8 cellular contexts compared by ENCODE assay signal in genomic region chr6:53979468-53980067, GRCh38.
A peak's percentile ranks its signal among the peaks of the same experiment; 100 is the strongest.
DNase-seq lines count a peak whose midpoint lies in the region; ATAC-seq, FAIRE-seq and TF ChIP-seq lines count a peak whose summit lies in the region.

No MANE protein-coding gene starts in this region.

- H3K4me1 ChIP-seq in RWPE2 (ENCODE audit: insufficient read depth, poor library complexity, severe bottlenecking) = peaks cover 25% of the 10 kb centered on the region
- peaks cover 4% of the 10 kb centered on the region for H3K4me1 ChIP-seq in smooth muscle cell (ENCODE audit: low read depth)

- H4K20me1 ChIP-seq in smooth muscle cell (ENCODE audit: low read depth) = no peaks in the 10 kb centered on the region

- H3K9me3 Mint-ChIP-seq in activated CD4-positive, alpha-beta memory T cell treated with anti-CD3 and anti-CD28 coated beads, Interleukin-2, amount 10 ng/mL, durations not matched to agents 7 days and 5 days = no peaks in the 10 kb centered on the region

- FAIRE-seq in HTR-8/SVneo (lab: Jason Lieb, UNC) = no peak

- H3K4me3 ChIP-seq in RWPE2 (ENCODE audit: severe bottlenecking) (no peak overlapping the region), smooth muscle cell (no peak overlapping the region)

- TF ChIP-seq CTCF in RWPE2 (IDR thresholded peaks at IDR 0.05; ENCODE audit: poor library complexity, severe bottlenecking) (peak; percentile 93), smooth muscle cell (IDR thresholded peaks at IDR 0.05; ENCODE audit: borderline replicate concordance, insufficient read depth, poor library complexity, severe bottlenecking) (peak; percentile 87)

- no peaks in the 10 kb centered on the region for H3K4me1 Mint-ChIP-seq in activated CD4-positive, alpha-beta memory T cell treated with anti-CD3 and anti-CD28 coated beads, Interleukin-2, amount 10 ng/mL, durations not matched to agents 7 days and 5 days

- CTCF ChIA-PET in activated CD4-positive, alpha-beta memory T cell treated with anti-CD3 and anti-CD28 coated beads, Interleukin-2, amount 10 ng/mL, durations not matched to agents 7 days and 5 days (lab: Charles Lee) = no interaction called here

- no peaks in the 10 kb centered on the region for H3K36me3 Mint-ChIP-seq in activated CD4-positive, alpha-beta memory T cell treated with anti-CD3 and anti-CD28 coated beads, Interleukin-2, amount 10 ng/mL, durations not matched to agents 7 days and 5 days (ENCODE audit: low read depth)

- H3K9me3 ChIP-seq in RWPE2 (ENCODE audit: severe bottlenecking) (no peaks in the 10 kb centered on the region), smooth muscle cell (replicated peaks; ENCODE audit: low read depth) (no peaks in the 10 kb centered on the region)

- ATAC-seq in Right ventricle myocardium superior (ENCODE audit: poor library complexity) = peak; percentile 54
- ATAC-seq in RWPE2 (ENCODE audit: low read depth) = no peak
- ATAC-seq in GM21447 (IDR thresholded peaks at IDR 0.05; ENCODE audit: unreplicated experiment) = no peak

- H2AFZ ChIP-seq in smooth muscle cell (ENCODE audit: low read depth) = no peak overlapping the region

- DNase-seq in Right ventricle myocardium superior (no peak), cardiac septum (ENCODE audit: low spot score) (no peak), HTR-8/SVneo (ENCODE audit: insufficient read length, low spot score) (peak; percentile 51), RWPE2 (ENCODE audit: low spot score) (no peak), fibroblast of peridontal ligament (ENCODE audit: extremely low read depth) (peak; percentile 80), smooth muscle cell (lab: John Stamatoyannopoulos, UW; ENCODE audit: unreplicated experiment) (no peak)
- DNase-seq in activated CD4-positive, alpha-beta memory T cell treated with anti-CD3 and anti-CD28 coated beads, Interleukin-2, amount 10 ng/mL, durations not matched to agents 7 days and 5 days = no peak

- POLR2A ChIA-PET in activated CD4-positive, alpha-beta memory T cell treated with anti-CD3 and anti-CD28 coated beads, Interleukin-2, amount 10 ng/mL, durations not matched to agents 7 days and 5 days (lab: Charles Lee) = no interaction called here

- H3K36me3 ChIP-seq in RWPE2 (ENCODE audit: low read depth) = no peaks in the 10 kb centered on the region
- H3K36me3 ChIP-seq in smooth muscle cell (ENCODE audit: low read depth) = no peaks in the 10 kb centered on the region

- peaks cover 3% of the 10 kb centered on the region for H3K27me3 Mint-ChIP-seq in activated CD4-positive, alpha-beta memory T cell treated with anti-CD3 and anti-CD28 coated beads, Interleukin-2, amount 10 ng/mL, durations not matched to agents 7 days and 5 days

- no peak overlapping the region for H3K27ac ChIP-seq in RWPE2 (ENCODE audit: poor library complexity, severe bottlenecking)
- no peak overlapping the region for H3K27ac ChIP-seq in smooth muscle cell (ENCODE audit: low read depth)

- H3K27me3 ChIP-seq in RWPE2 (ENCODE audit: insufficient read depth, poor library complexity, severe bottlenecking) (no peaks in the 10 kb centered on the region), smooth muscle cell (ENCODE audit: low read depth) (no peaks in the 10 kb centered on the region)

- no peak overlapping the region for H3K4me3 Mint-ChIP-seq in activated CD4-positive, alpha-beta memory T cell treated with anti-CD3 and anti-CD28 coated beads, Interleukin-2, amount 10 ng/mL, durations not matched to agents 7 days and 5 days

- H3K4me2 ChIP-seq in smooth muscle cell = no peak overlapping the region

- intact Hi-C loops in Right ventricle myocardium superior (cut with DNase I) = loop anchor here (10.0 kb wide), 1 partner anchor 1265 kb away; no protein-coding TSS in a partner anchor
- intact Hi-C loops in cardiac septum (cut with DNase I) = loop anchor here (10.0 kb wide), 2 partner anchors 1085 to 1255 kb away; no protein-coding TSS in a partner anchor

- H3F3A ChIP-seq in smooth muscle cell (ENCODE audit: low read depth) = peaks cover 3% of the 10 kb centered on the region

- H3K79me2 ChIP-seq in smooth muscle cell (ENCODE audit: low read depth) = no peaks in the 10 kb centered on the region

- no peak overlapping the region for H3K27ac Mint-ChIP-seq in activated CD4-positive, alpha-beta memory T cell treated with anti-CD3 and anti-CD28 coated beads, Interleukin-2, amount 10 ng/mL, durations not matched to agents 7 days and 5 days

- no peak overlapping the region for H3K9ac ChIP-seq in smooth muscle cell (ENCODE audit: low read depth)

Comparison
In these comparisons a context has a peak if more than half of its experiments do, and no peak if none do; other contexts are left out.
1. DNase-seq: peak in HTR-8/SVneo (single experiment) and fibroblast of peridontal ligament (single experiment); none in Right ventricle myocardium superior (single experiment), cardiac septum (single experiment), RWPE2 (single experiment), smooth muscle cell (single experiment) and activated CD4-positive, alpha-beta memory T cell treated with anti-CD3 and anti-CD28 coated beads, Interleukin-2, amount 10 ng/mL, durations not matched to agents 7 days and 5 days (single experiment).